ENCODE assay signal across 8 cellular contexts in genomic region chr11:2699185-2699530, GRCh38. TPM values are rescaled to one million over a fixed set of nuclear protein-coding genes. Genes with fewer than 3 reads are reported as not detected.
A peak's percentile ranks its signal among the peaks of the same experiment; 100 is the strongest.
DNase-seq lines count a peak whose midpoint lies in the region; FAIRE-seq and TF ChIP-seq lines count a peak whose summit lies in the region.

No MANE protein-coding gene starts in this region.

- peaks cover 77% of the 10 kb centered on the region for H3K4me1 Mint-ChIP-seq in brain

- no peak overlapping the region for H2AFZ ChIP-seq in KMS-11 (ENCODE audit: low read depth)

- H3K36me3 ChIP-seq in ES-I3 (ENCODE audit: insufficient read depth, low read length): no peaks in the 10 kb centered on the region
- H3K36me3 ChIP-seq in KMS-11 (ENCODE audit: insufficient read depth): no peaks in the 10 kb centered on the region
- H3K36me3 ChIP-seq in transverse colon: no peaks in the 10 kb centered on the region

- H3K27ac ChIP-seq in KMS-11: no peak overlapping the region; the same call in 1 of the 2 replicates
- peak overlapping the region; percentile 93 to 95 (median 94) for H3K27ac ChIP-seq in transverse colon

- peaks cover 0 to 17% (median 11%) of the 10 kb centered on the region in 5 experiments for H3K9me3 Mint-ChIP-seq in brain

- H3K27ac Mint-ChIP-seq in brain: peak overlapping the region in 4 of 5 experiments; percentile 68 to 92 (median 82)

- H3K4me2 ChIP-seq in KMS-11: peak overlapping the region; percentile 85

- H4K20me1 ChIP-seq in KMS-11 (ENCODE audit: insufficient read depth): peaks cover 22% of the 10 kb centered on the region

- TF ChIP-seq EP300 in transverse colon (IDR thresholded peaks at IDR 0.05; ENCODE audit: low read depth): no peak

- H3K4me1 ChIP-seq in ES-I3 (ENCODE audit: insufficient read depth, low read length) (peaks cover 30% of the 10 kb centered on the region), KMS-11 (ENCODE audit: low read depth, poor library complexity, severe bottlenecking) (peaks cover 48% of the 10 kb centered on the region), transverse colon (peaks cover 0 to 14% (median 10%) of the 10 kb centered on the region in 4 donors)

- H3K27me3 ChIP-seq in KMS-11 (ENCODE audit: insufficient read depth, low read depth): no peaks in the 10 kb centered on the region
- H3K27me3 ChIP-seq in transverse colon: no peaks in the 10 kb centered on the region

- peak overlapping the region; percentile 61 for H3K9ac ChIP-seq in ES-I3 (ENCODE audit: low read depth, low read length)
- H3K9ac ChIP-seq in KMS-11: peak overlapping the region; percentile 92

- no peak overlapping the region for H3K4me3 ChIP-seq in KMS-11 (IDR thresholded peaks at IDR 0.05; ENCODE audit: insufficient read depth, low read depth, low read length)
- peak overlapping the region; percentile 36 for H3K4me3 ChIP-seq in lower leg skin (ENCODE audit: low read depth, poor library complexity, severe bottlenecking)
- peak overlapping the region; percentile 41 to 72 (median 68) for H3K4me3 ChIP-seq in transverse colon

- H3K36me3 Mint-ChIP-seq in brain: peaks cover 35% of the 10 kb centered on the region

- WGBS in lower leg skin, 2 donors: 58 to 64% methylated on average over 24 to 31 of the region's 31 CpGs
- 66% methylated on average over 31 of the region's 31 CpGs; no CpG with 5 or more reads in 1 of the 2 donors for WGBS in transverse colon (ENCODE audit: low coverage in 1 of 2), 2 donors

- DNase-seq in lower leg skin (ENCODE audit: low spot score in 2 of 2): peak in 1 of 2 donors; percentile 85
- DNase-seq in transverse colon: peak; percentile 32
- DNase-seq in HTR-8/SVneo (ENCODE audit: insufficient read length, low spot score): no peak
- DNase-seq in AG08395 (ENCODE audit: low spot score): no peak
- no peak for DNase-seq in G401 (ENCODE audit: low spot score)

- no peak for FAIRE-seq in HTR-8/SVneo (lab: Jason Lieb, UNC)

- no peaks in the 10 kb centered on the region for H3K9me3 ChIP-seq in ES-I3 (ENCODE audit: control insufficient read depth, insufficient read depth, low read length)
- no peaks in the 10 kb centered on the region for H3K9me3 ChIP-seq in transverse colon

- H3K79me2 ChIP-seq in KMS-11 (ENCODE audit: insufficient read depth, low read depth): peaks cover 55% of the 10 kb centered on the region

- TF ChIP-seq POLR2A in lower leg skin (IDR thresholded peaks at IDR 0.05) (no peak), transverse colon (IDR thresholded peaks at IDR 0.05) (no peak)

- intact Hi-C loops in lower leg skin (cut with DNase I; ENCODE audit: low total_unique reads): no loop called here
- intact Hi-C loops in transverse colon (cut with DNase I; ENCODE audit: low total_unique reads): no loop called here

- peak overlapping the region; percentile 83 to 94 (median 87) for H3K4me3 Mint-ChIP-seq in brain

- TF ChIP-seq CTCF in KMS-11 (conservative IDR thresholded peaks at IDR 0.05; ENCODE audit: low read depth, low read length): no peak
- no peak for TF ChIP-seq CTCF in brain (conservative IDR thresholded peaks at IDR 0.05)
- no peak for TF ChIP-seq CTCF in lower leg skin (IDR thresholded peaks at IDR 0.05)
- no peak for TF ChIP-seq CTCF in transverse colon (IDR thresholded peaks at IDR 0.05)

- peaks cover 76% of the 10 kb centered on the region for H3K27me3 Mint-ChIP-seq in brain

- in situ Hi-C loops in transverse colon (cut with MboI; ENCODE audit: low pct_ligation_motif_present in 1 of 4, low pct_unique_long_range_greater_than_20kb in 1 of 4, low sequenced_read_pairs in 3 of 4) (no loop called here), G401 (cut with HindIII; ENCODE audit: low sequenced_read_pairs) (no loop called here)

RNA-seq across cellular contexts. Expression of gene KCNQ1OT1, which starts 0.6 kb away (rescaled TPM):
- 0.02 TPM for polyA plus RNA-seq in brain (ENCODE audit: insufficient read depth, low read depth, low replicate concordance)
- total RNA-seq in lower leg skin (1 to 10 TPM in 1 of 4 donors, under 1 TPM in 3; 0.63 to 1.8 (median 0.91) TPM), transverse colon (1 to 10 TPM; 1.5 to 5.0 (median 1.9) TPM)
- 0.49 and 0.75 TPM in 2 replicates for total RNA-seq in G401 (2014; rRNA removed; shearing (Covaris generic))
